Comparison of ENCODE assay signal across 1 cellular context in genomic region chr6:52285174-52286068, GRCh38.
A peak's percentile ranks its signal among the peaks of the same experiment; 100 is the strongest.
TF ChIP-seq lines count a peak whose summit lies in the region.

No MANE protein-coding gene starts in this region.

TF ChIP-seq in K562, 482 proteins besides CTCF, POLR2A, EP300 and RAD21 (continued from another document and continues in another):
- TF ChIP-seq UBTF (IDR thresholded peaks at IDR 0.05; ENCODE audit: borderline replicate concordance in 1 of 2, low read depth in 2 of 2, low read length in 2 of 2): no peak
- 0 out of 2 replicates have a peak, but pooled peaks have one; percentile 2 for TF ChIP-seq NFRKB (IDR thresholded peaks at IDR 0.05; ENCODE audit: low read depth)
- no peak for TF ChIP-seq KLF16 (IDR thresholded peaks at IDR 0.05)
- no peak for TF ChIP-seq ZBTB12 (CRISPR knock-in tag; IDR thresholded peaks at IDR 0.05)
- no peak for TF ChIP-seq OTX1 (CRISPR knock-in tag; IDR thresholded peaks at IDR 0.05)
- no peak for TF ChIP-seq HIVEP1 (CRISPR knock-in tag; IDR thresholded peaks at IDR 0.05)
- no peak for TF ChIP-seq IRF2 (CRISPR knock-in tag; IDR thresholded peaks at IDR 0.05)
- no peak for TF ChIP-seq THRB (CRISPR knock-in tag; conservative IDR thresholded peaks at IDR 0.05)
- no peak for TF ChIP-seq SRSF9 (IDR thresholded peaks at IDR 0.05; ENCODE audit: borderline replicate concordance, low read depth, low read length)
- TF ChIP-seq CBFB (CRISPR knock-in tag; IDR thresholded peaks at IDR 0.05): no peak
- TF ChIP-seq SREBF2 (CRISPR knock-in tag; IDR thresholded peaks at IDR 0.05): no peak
- TF ChIP-seq ZNF407 (IDR thresholded peaks at IDR 0.05; ENCODE audit: low read depth): no peak
- no peak for TF ChIP-seq ZNF318 (IDR thresholded peaks at IDR 0.05; ENCODE audit: borderline replicate concordance in 1 of 2, low read depth in 1 of 2)
- TF ChIP-seq ZNF518B (CRISPR knock-in tag; IDR thresholded peaks at IDR 0.05): no peak
- no peak for TF ChIP-seq MYNN (IDR thresholded peaks at IDR 0.05)
- no peak for TF ChIP-seq MYNN (CRISPR knock-in tag; IDR thresholded peaks at IDR 0.05)
- TF ChIP-seq HNRNPK (IDR thresholded peaks at IDR 0.05; ENCODE audit: low read depth, low read length, poor library complexity, severe bottlenecking): no peak
- TF ChIP-seq FOXO4 (CRISPR knock-in tag; IDR thresholded peaks at IDR 0.05): no peak
- TF ChIP-seq CCNT2 (IDR thresholded peaks at IDR 0.05; ENCODE audit: borderline replicate concordance, extremely low read depth, insufficient read length, low read depth, low read length): no peak
- no peak for TF ChIP-seq MAFG (tag; conservative IDR thresholded peaks at IDR 0.05)
- no peak for TF ChIP-seq NCOA2 (IDR thresholded peaks at IDR 0.05; ENCODE audit: partially characterized antibody in 2 of 2)
- no peak for TF ChIP-seq EP400 (IDR thresholded peaks at IDR 0.05)
- TF ChIP-seq CREBBP (IDR thresholded peaks at IDR 0.05; ENCODE audit: low read depth, low read length): no peak
- TF ChIP-seq PYGO2 (tag; IDR thresholded peaks at IDR 0.05): 0 out of 2 replicates have a peak, but pooled peaks have one; percentile 10
- no peak for TF ChIP-seq SNAPC5 (CRISPR knock-in tag; IDR thresholded peaks at IDR 0.05)
- TF ChIP-seq BHLHE40 (IDR thresholded peaks at IDR 0.05; ENCODE audit: low read length): no peak
- no peak for TF ChIP-seq HDAC2 (IDR thresholded peaks at IDR 0.05)
- TF ChIP-seq NRF1 (conservative IDR thresholded peaks at IDR 0.05 in 1 of 2, IDR thresholded peaks at IDR 0.05 in 1 of 2): no peak
